Comparison of ENCODE assay signal across 1 cellular context in genomic region chr2:17717666-17718065, GRCh38.
A peak's percentile ranks its signal among the peaks of the same experiment; 100 is the strongest.
TF ChIP-seq lines count a peak whose summit lies in the region.

No MANE protein-coding gene starts in this region.

TF ChIP-seq in K562, 482 proteins besides CTCF, POLR2A, EP300 and RAD21 (continued from another document and continues in another):
- TF ChIP-seq ZNF696 (CRISPR knock-in tag; conservative IDR thresholded peaks at IDR 0.05), result no peak
- peak in 1 of 2 experiments; percentile 66; a peak in 2 of 4 replicates for TF ChIP-seq ZNF639 (CRISPR knock-in tag; conservative IDR thresholded peaks at IDR 0.05 in 1 of 2, IDR thresholded peaks at IDR 0.05 in 1 of 2)
- TF ChIP-seq TEAD4 (IDR thresholded peaks at IDR 0.05; ENCODE audit: low read length), result peak; percentile 92
- no peak for TF ChIP-seq TEAD4 (CRISPR knock-in tag; IDR thresholded peaks at IDR 0.05; ENCODE audit: borderline replicate concordance)
- no peak for TF ChIP-seq THAP7 (CRISPR knock-in tag; IDR thresholded peaks at IDR 0.05)
- peak; percentile 92 for TF ChIP-seq DPF2 (IDR thresholded peaks at IDR 0.05)
- peak in 1 of 2 experiments; percentile 70; a peak in 2 of 4 replicates for TF ChIP-seq RCOR1 (IDR thresholded peaks at IDR 0.05; ENCODE audit: borderline replicate concordance in 1 of 2, low read depth in 2 of 2, low read length in 2 of 2)
- peak; percentile 28; the same call in 1 of the 2 replicates for TF ChIP-seq JUND (IDR thresholded peaks at IDR 0.05; ENCODE audit: borderline replicate concordance, low read depth, low read length)
- no peak; the same call in 2 of the 3 replicates for TF ChIP-seq JUND (tag; IDR thresholded peaks at IDR 0.05; ENCODE audit: borderline replicate concordance, low read depth, low read length)
- peak; percentile 70; the same call in 1 of the 2 replicates for TF ChIP-seq ETS1 (conservative IDR thresholded peaks at IDR 0.05; ENCODE audit: control insufficient read depth, low read depth, low read length)
- peak; percentile 72 for TF ChIP-seq ZEB2 (IDR thresholded peaks at IDR 0.05)
- TF ChIP-seq BCL6 (CRISPR knock-in tag; IDR thresholded peaks at IDR 0.05), result no peak
- no peak for TF ChIP-seq ZNF212 (CRISPR knock-in tag; IDR thresholded peaks at IDR 0.05)
- TF ChIP-seq E2F3 (CRISPR knock-in tag; IDR thresholded peaks at IDR 0.05), result no peak
- TF ChIP-seq HBP1 (CRISPR knock-in tag; IDR thresholded peaks at IDR 0.05), result no peak
- no peak for TF ChIP-seq ZNF280B (CRISPR knock-in tag; IDR thresholded peaks at IDR 0.05)
- TF ChIP-seq CBFA2T2 (conservative IDR thresholded peaks at IDR 0.05), result peak; percentile 96
- peak; percentile 86 for TF ChIP-seq SMAD4 (CRISPR knock-in tag; conservative IDR thresholded peaks at IDR 0.05)
- TF ChIP-seq ZNF766 (CRISPR knock-in tag; conservative IDR thresholded peaks at IDR 0.05), result peak; percentile 73; the same call in 1 of the 2 replicates
- peak; percentile 42; the same call in 1 of the 2 replicates for TF ChIP-seq ZNF592 (IDR thresholded peaks at IDR 0.05)
- TF ChIP-seq CEBPB (tag; IDR thresholded peaks at IDR 0.05), result peak; percentile 84
- no peak for TF ChIP-seq SUPT5H (IDR thresholded peaks at IDR 0.05)
- TF ChIP-seq CBFA2T3 (IDR thresholded peaks at IDR 0.05), result peak; percentile 96
- 0 out of 2 replicates have a peak, but pooled peaks have one; percentile 42 for TF ChIP-seq ZNF589 (CRISPR knock-in tag; IDR thresholded peaks at IDR 0.05; ENCODE audit: low read depth)
- no peak for TF ChIP-seq ZNF316 (IDR thresholded peaks at IDR 0.05)
- TF ChIP-seq CHCHD3 (CRISPR knock-in tag; IDR thresholded peaks at IDR 0.05), result no peak
- TF ChIP-seq CREBBP (IDR thresholded peaks at IDR 0.05; ENCODE audit: low read depth, low read length), result no peak
- TF ChIP-seq NCOR1 (IDR thresholded peaks at IDR 0.05), result peak; percentile 88
- peak; percentile 23; the same call in 1 of the 2 replicates for TF ChIP-seq NFE2 (IDR thresholded peaks at IDR 0.05; ENCODE audit: low read depth)
- TF ChIP-seq YY1 (IDR thresholded peaks at IDR 0.05; ENCODE audit: borderline replicate concordance in 1 of 3, control insufficient read depth in 1 of 3, extremely low read depth in 1 of 3, insufficient read depth in 3 of 3, insufficient read length in 1 of 3, insufficient replicate concordance in 2 of 3, low read depth in 1 of 3, low read length in 2 of 3), result peak in 2 of 3 experiments; percentile 56 to 77
- peak; percentile 79 for TF ChIP-seq MEIS2 (IDR thresholded peaks at IDR 0.05; ENCODE audit: partially characterized antibody)
- peak; percentile 61 for TF ChIP-seq NEUROD1 (IDR thresholded peaks at IDR 0.05; ENCODE audit: borderline replicate concordance, low read depth, low read length, partially characterized antibody)
- peak; percentile 86 for TF ChIP-seq SMARCA4 (IDR thresholded peaks at IDR 0.05)
- no peak for TF ChIP-seq SIX5 (IDR thresholded peaks at IDR 0.05; ENCODE audit: borderline replicate concordance in 1 of 2, insufficient read depth in 1 of 2, low read depth in 1 of 2, low read length in 2 of 2)
- TF ChIP-seq BCOR (IDR thresholded peaks at IDR 0.05), result 0 out of 2 replicates have a peak, but pooled peaks have one; percentile 16
- TF ChIP-seq DMBX1 (CRISPR knock-in tag; IDR thresholded peaks at IDR 0.05; ENCODE audit: borderline replicate concordance), result peak; percentile 73; the same call in 1 of the 2 replicates
- peak; percentile 66 for TF ChIP-seq EGR1 (conservative IDR thresholded peaks at IDR 0.05)
- TF ChIP-seq ZNF124 (CRISPR knock-in tag; IDR thresholded peaks at IDR 0.05), result no peak
- TF ChIP-seq TFAP4 (CRISPR knock-in tag; IDR thresholded peaks at IDR 0.05; ENCODE audit: borderline replicate concordance), result peak; percentile 72
- no peak for TF ChIP-seq COPS2 (conservative IDR thresholded peaks at IDR 0.05)
- peak; percentile 87 for TF ChIP-seq MTA2 (IDR thresholded peaks at IDR 0.05; ENCODE audit: low read depth)
- TF ChIP-seq PHB2 (IDR thresholded peaks at IDR 0.05; ENCODE audit: low read depth), result 0 out of 2 replicates have a peak, but pooled peaks have one; percentile 24
- no peak for TF ChIP-seq PBX2 (CRISPR knock-in tag; IDR thresholded peaks at IDR 0.05; ENCODE audit: low read depth)
- peak; percentile 37; the same call in 1 of the 2 replicates for TF ChIP-seq PBX2 (tag; conservative IDR thresholded peaks at IDR 0.05; ENCODE audit: low read depth)
- peak; percentile 90 for TF ChIP-seq TAL1 (IDR thresholded peaks at IDR 0.05)
- no peak for TF ChIP-seq ZBTB2 (IDR thresholded peaks at IDR 0.05)
- 0 out of 2 replicates have a peak, but pooled peaks have one; percentile 51 for TF ChIP-seq SMARCC2 (IDR thresholded peaks at IDR 0.05; ENCODE audit: low read depth)
- no peak for TF ChIP-seq ZKSCAN3 (CRISPR knock-in tag; IDR thresholded peaks at IDR 0.05)
- TF ChIP-seq TCF3 (CRISPR knock-in tag; IDR thresholded peaks at IDR 0.05), result peak; percentile 93
- peak; percentile 61 for TF ChIP-seq ZNF384 (IDR thresholded peaks at IDR 0.05; ENCODE audit: low read depth, low read length)
- TF ChIP-seq DIDO1 (tag; IDR thresholded peaks at IDR 0.05; ENCODE audit: low read depth), result no peak
- no peak for TF ChIP-seq ZNF76 (CRISPR knock-in tag; IDR thresholded peaks at IDR 0.05; ENCODE audit: borderline replicate concordance)
- TF ChIP-seq TRIM24 (IDR thresholded peaks at IDR 0.05), result peak; percentile 90 to 92
- TF ChIP-seq PKNOX1 (IDR thresholded peaks at IDR 0.05), result peak; percentile 40; the same call in 1 of the 2 replicates
